Comparison of ENCODE assay signal across 32 cellular contexts in the genomic region with DNA sequence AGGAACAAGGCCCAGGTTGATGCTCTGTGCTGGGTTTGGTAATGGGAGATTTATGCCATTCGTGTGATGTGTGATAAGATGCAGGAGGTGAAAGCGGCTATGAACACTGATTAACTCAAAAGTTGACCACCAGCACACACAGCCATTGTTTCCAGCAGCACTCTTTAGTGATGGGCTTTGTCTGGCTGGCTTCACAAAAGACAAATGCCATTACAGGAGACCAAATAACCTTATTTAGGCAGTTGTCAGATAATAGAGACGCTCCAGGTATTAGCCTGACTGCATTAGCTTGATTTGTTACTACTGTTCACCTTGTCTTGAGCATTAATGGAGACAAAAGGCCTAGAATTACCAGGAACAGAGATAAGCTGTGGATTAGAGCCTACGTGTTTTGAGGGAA. TPM values are rescaled to one million over a fixed set of nuclear protein-coding genes. Genes with fewer than 3 reads are reported as not detected.
"Had no signal": no experiment of that assay in that cellular context is flagged by ENCODE, and none has a peak within 500 bp of the region (broad histone marks: within the 10 kb centered on the region; RNA-seq: fewer than 3 reads in every experiment).

No MANE protein-coding gene starts in this region.

- H2AFZ ChIP-seq: hepatocyte had no signal

- H3K36me3 Mint-ChIP-seq: memory B cell; mesothelial cell of epicardium; natural killer cell treated with Interleukin-12 subunit alpha and Interleukin-12 subunit beta and Interleukin-15 and Interleukin-18, amount 100 ng/mL, for 72 hours; stimulated activated memory B cell treated with anti-CD40 and anti-IgM and Interleukin-4, amounts not matched to agents 10 μg/mL and 1 μg/mL and 100 μg/mL, for 72 hours had no signal

- H3K4me1 ChIP-seq: esophagus muscularis mucosa, gastroesophageal sphincter, heart left ventricle, psoas muscle, sigmoid colon, testis, tibial artery, upper lobe of left lung had no signal

- H3K4me3 Mint-ChIP-seq: memory B cell; mesothelial cell of epicardium; naive B cell; natural killer cell treated with Interleukin-12 subunit alpha and Interleukin-12 subunit beta and Interleukin-15 and Interleukin-18, amount 100 ng/mL, for 72 hours; stimulated activated memory B cell treated with anti-CD40 and anti-IgM and Interleukin-4, amounts not matched to agents 10 μg/mL and 1 μg/mL and 100 μg/mL, for 72 hours had no signal

- H3K27ac ChIP-seq: dorsolateral prefrontal cortex, esophagus muscularis mucosa, foreskin keratinocyte, gastroesophageal sphincter, heart left ventricle, hepatocyte, ovary, psoas muscle, sigmoid colon, testis, tibial artery, upper lobe of left lung had no signal

- DNase-seq: dorsolateral prefrontal cortex; effector CD8-positive, alpha-beta T cell; foreskin keratinocyte; heart left ventricle; kidney; mucosa of descending colon; naive B cell; occipital lobe; ovary; posterior cingulate gyrus; psoas muscle; right cardiac atrium; sigmoid colon; stimulated activated CD4-positive, alpha-beta T cell treated with anti-CD3 and anti-CD28 coated beads, Interleukin-4, amount 100 ng/mL, for 4 hours; stimulated activated naive CD8-positive, alpha-beta T cell treated with anti-CD3 and anti-CD28 coated beads, Interleukin-15, Interleukin-2, amounts not matched to agents 100 U/mL and 50 U/mL, for 24 hours; substantia nigra; testis; tibial artery; upper lobe of left lung had no signal

- FAIRE-seq: endothelial cell of umbilical vein, urothelium cell line had no signal

- H3K27ac Mint-ChIP-seq: memory B cell; mesothelial cell of epicardium; naive B cell; natural killer cell treated with Interleukin-12 subunit alpha and Interleukin-12 subunit beta and Interleukin-15 and Interleukin-18, amount 100 ng/mL, for 72 hours; stimulated activated memory B cell treated with anti-CD40 and anti-IgM and Interleukin-4, amounts not matched to agents 10 μg/mL and 1 μg/mL and 100 μg/mL, for 72 hours had no signal

- ATAC-seq: foreskin keratinocyte; gastroesophageal sphincter; heart left ventricle; left lobe of liver; mucosa of descending colon; natural killer cell treated with Interleukin-12 subunit alpha and Interleukin-12 subunit beta and Interleukin-15 and Interleukin-18, amount 100 ng/mL, for 72 hours; psoas muscle; right cardiac atrium; stimulated activated memory B cell treated with anti-CD40 and anti-IgM and Interleukin-4, amounts not matched to agents 10 μg/mL and 1 μg/mL and 100 μg/mL, for 72 hours; stimulated activated naive CD8-positive, alpha-beta T cell treated with anti-CD3 and anti-CD28 coated beads, Interleukin-15, Interleukin-2, amounts not matched to agents 100 U/mL and 50 U/mL, for 24 hours had no signal

- H3K9me3 Mint-ChIP-seq: memory B cell; mesothelial cell of epicardium; naive B cell; natural killer cell treated with Interleukin-12 subunit alpha and Interleukin-12 subunit beta and Interleukin-15 and Interleukin-18, amount 100 ng/mL, for 72 hours; stimulated activated memory B cell treated with anti-CD40 and anti-IgM and Interleukin-4, amounts not matched to agents 10 μg/mL and 1 μg/mL and 100 μg/mL, for 72 hours had no signal

- H3K4me2 ChIP-seq: hepatocyte had no signal

- H3K27me3 ChIP-seq: foreskin keratinocyte, heart left ventricle, ovary, testis, tibial artery, upper lobe of left lung had no signal

- H3K27me3 Mint-ChIP-seq: naive B cell had no signal

- H3K9me3 ChIP-seq: esophagus muscularis mucosa, gastroesophageal sphincter, heart left ventricle, mucosa of descending colon, ovary, psoas muscle, sigmoid colon, testis, tibial artery, upper lobe of left lung had no signal

- H3K4me3 ChIP-seq: dorsolateral prefrontal cortex, esophagus muscularis mucosa, gastroesophageal sphincter, heart left ventricle, hepatocyte, lung, mucosa of descending colon, ovary, psoas muscle, sigmoid colon, testis, tibial artery, upper lobe of left lung had no signal

- H3K36me3 ChIP-seq: esophagus muscularis mucosa, gastroesophageal sphincter, heart left ventricle, ovary, sigmoid colon, tibial artery, upper lobe of left lung had no signal

- H3K79me2 ChIP-seq: hepatocyte had no signal

RNA-seq across cellular contexts. Expression of a gene that starts 5.1 kb away (rescaled TPM):
- total RNA-seq: epithelial cell of proximal tubule; gastroesophageal sphincter; natural killer cell treated with Interleukin-12 subunit alpha and Interleukin-12 subunit beta and Interleukin-15 and Interleukin-18, amount 100 ng/mL, for 72 hours; skeletal muscle tissue had no signal
